Comparison of ENCODE assay signal across 1 cellular context in the genomic region with DNA sequence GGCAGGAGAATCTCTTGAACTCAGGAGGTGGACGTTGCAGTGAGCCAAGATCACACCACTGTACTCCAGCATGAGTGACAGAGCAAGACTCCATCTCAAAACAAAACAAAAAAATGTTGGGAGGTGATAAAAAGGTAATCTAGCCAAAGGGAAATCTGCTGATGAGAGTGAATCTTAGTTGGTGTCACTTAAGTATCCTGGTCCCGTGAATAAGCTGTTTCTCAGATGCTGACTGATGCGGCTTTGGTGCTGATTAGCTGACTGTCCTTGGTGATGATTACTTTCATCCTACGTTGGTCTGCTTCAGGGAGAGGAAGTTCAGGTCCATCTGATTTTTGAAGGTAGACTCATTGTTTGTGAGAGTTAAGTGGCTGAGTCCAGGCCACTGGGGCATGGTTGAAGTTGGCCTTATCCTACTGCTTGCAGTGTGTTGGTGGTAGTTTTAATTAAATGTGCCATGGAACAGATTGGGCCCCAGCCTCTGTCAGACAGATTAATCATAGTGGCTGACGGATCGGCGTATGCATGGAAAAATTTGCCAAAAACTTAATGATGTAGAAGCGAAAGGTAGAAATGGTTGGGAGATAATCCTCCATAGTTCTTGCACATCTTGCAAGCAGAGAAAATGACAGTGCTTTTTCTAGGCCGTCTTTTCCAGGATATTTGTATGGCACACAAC.
TF ChIP-seq lines count a peak whose summit lies in the region.

No MANE protein-coding gene starts in this region.

TF ChIP-seq in K562, 482 proteins besides CTCF, POLR2A, EP300 and RAD21:
- TF ChIP-seq ZNF316 (IDR thresholded peaks at IDR 0.05) (peak; percentile 73), SMARCA4 (IDR thresholded peaks at IDR 0.05) (no peak), C11orf30 (IDR thresholded peaks at IDR 0.05; ENCODE audit: low read depth) (peak; percentile 62), RCOR1 (IDR thresholded peaks at IDR 0.05; ENCODE audit: borderline replicate concordance in 1 of 2, low read depth in 2 of 2, low read length in 2 of 2) (0 out of 4 replicates have a peak, but pooled peaks of 1 of the 2 experiments have one; percentile 21), HDAC3 (IDR thresholded peaks at IDR 0.05; ENCODE audit: borderline replicate concordance, partially characterized antibody) (no peak), ZNF197 (CRISPR knock-in tag; IDR thresholded peaks at IDR 0.05; ENCODE audit: low read depth) (no peak), MAFG (tag; conservative IDR thresholded peaks at IDR 0.05) (peak; percentile 55), PKNOX1 (IDR thresholded peaks at IDR 0.05) (peak; percentile 26; the same call in 1 of the 2 replicates)
